ENCODE assay signal across 19 cellular contexts in genomic region chrX:40021647-40022046, GRCh38.
DNase-seq lines count a peak whose midpoint lies in the region; ATAC-seq and TF ChIP-seq lines count a peak whose summit lies in the region.
"Had no signal": no experiment of that assay in that cellular context is flagged by ENCODE, and none has a peak within 500 bp of the region (broad histone marks: within the 10 kb centered on the region; RNA-seq: fewer than 3 reads in every experiment).

No MANE protein-coding gene starts in this region.

- H3K27ac Mint-ChIP-seq in activated CD8-positive, alpha-beta T cell treated with anti-CD3 and anti-CD28 coated beads for 36 hours, result no peak overlapping the region
- H3K27ac Mint-ChIP-seq in activated CD8-positive, alpha-beta T cell treated with anti-CD3 and anti-CD28 coated beads, Interleukin-2, amount 10 ng/mL, durations not matched to agents 7 days and 5 days, result no peak overlapping the region

- no peaks in the 10 kb centered on the region for H3K9me3 Mint-ChIP-seq in activated CD8-positive, alpha-beta T cell treated with anti-CD3 and anti-CD28 coated beads for 36 hours
- H3K9me3 Mint-ChIP-seq in activated CD8-positive, alpha-beta T cell treated with anti-CD3 and anti-CD28 coated beads, Interleukin-2, amount 10 ng/mL, durations not matched to agents 7 days and 5 days (ENCODE audit: insufficient read depth), result no peaks in the 10 kb centered on the region

- no peak for TF ChIP-seq CTCF in activated CD8-positive, alpha-beta T cell treated with anti-CD3 and anti-CD28 coated beads for 36 hours (IDR thresholded peaks at IDR 0.05)
- TF ChIP-seq CTCF in PC-3 (conservative IDR thresholded peaks at IDR 0.05; ENCODE audit: low read depth, low read length), result no peak

- CTCF ChIA-PET in activated CD8-positive, alpha-beta T cell treated with anti-CD3 and anti-CD28 coated beads for 36 hours (lab: Charles Lee), result interaction anchor here (1.4 kb wide), 1 partner anchor 291 kb away, joined by 3 read pairs; no protein-coding TSS in a partner anchor
- CTCF ChIA-PET in activated CD8-positive, alpha-beta T cell treated with anti-CD3 and anti-CD28 coated beads, Interleukin-2, amount 10 ng/mL, durations not matched to agents 7 days and 5 days (lab: Charles Lee), result interaction anchor here (0.9 to 1.3 kb wide), 2 partner anchors 8 to 36 kb away, joined by 3 read pairs; no protein-coding TSS in a partner anchor
- CTCF ChIA-PET in PC-3 (lab: Charles Lee), result no interaction called here

- no peaks in the 10 kb centered on the region for H3K36me3 Mint-ChIP-seq in activated CD8-positive, alpha-beta T cell treated with anti-CD3 and anti-CD28 coated beads for 36 hours (ENCODE audit: low read depth)
- H3K36me3 Mint-ChIP-seq in activated CD8-positive, alpha-beta T cell treated with anti-CD3 and anti-CD28 coated beads, Interleukin-2, amount 10 ng/mL, durations not matched to agents 7 days and 5 days (ENCODE audit: low read depth), result no peaks in the 10 kb centered on the region

- no peaks in the 10 kb centered on the region for H3K79me2 ChIP-seq in PC-3 (ENCODE audit: low read length)

- H3K27ac ChIP-seq in PC-3 (ENCODE audit: low read length), result no peak overlapping the region
- H3K27ac ChIP-seq: C4-2B had no signal

- intact Hi-C loops in activated CD8-positive, alpha-beta T cell treated with anti-CD3 and anti-CD28 coated beads for 36 hours (cut with micrococcal nuclease), result no loop called here
- intact Hi-C loops in PC-3 (cut with micrococcal nuclease), result no loop called here

- H2AFZ ChIP-seq in PC-3 (ENCODE audit: low read length), result no peak overlapping the region

- H3K36me3 ChIP-seq in PC-3 (ENCODE audit: low read depth, low read length), result no peaks in the 10 kb centered on the region

- no peak overlapping the region for H3K4me3 ChIP-seq in PC-3 (ENCODE audit: low read length)

- POLR2A ChIA-PET in activated CD8-positive, alpha-beta T cell treated with anti-CD3 and anti-CD28 coated beads for 36 hours (lab: Charles Lee), result interaction anchor here (1.0 kb wide), 1 partner anchor 8 kb away, joined by 3 read pairs; no protein-coding TSS in a partner anchor
- POLR2A ChIA-PET in activated CD8-positive, alpha-beta T cell treated with anti-CD3 and anti-CD28 coated beads, Interleukin-2, amount 10 ng/mL, durations not matched to agents 7 days and 5 days (lab: Charles Lee), result interaction anchor here (0.7 kb wide), 1 partner anchor 1698 kb away, joined by 3 read pairs; no protein-coding TSS in a partner anchor
- POLR2A ChIA-PET in PC-3 (lab: Charles Lee; ENCODE audit: unreplicated experiment), result no interaction called here

- no peaks in the 10 kb centered on the region for H3K27me3 ChIP-seq in PC-3 (ENCODE audit: low read length)

- H3K4me1 ChIP-seq in PC-3 (ENCODE audit: insufficient read depth, low read length), result no peaks in the 10 kb centered on the region

- ATAC-seq in activated CD8-positive, alpha-beta T cell treated with anti-CD3 and anti-CD28 coated beads for 36 hours, result peak; percentile 31
- no peak for ATAC-seq in activated CD8-positive, alpha-beta T cell treated with anti-CD3 and anti-CD28 coated beads, Interleukin-2, amount 10 ng/mL, durations not matched to agents 7 days and 5 days
- ATAC-seq in PC-3, result no peak
- peak; percentile 43 for ATAC-seq in esophagus mucosa
- ATAC-seq in SK-N-SH treated with all-trans-retinoic acid at 6 μM for 48 hours, result no peak
- ATAC-seq: HepG2 had no signal

- BruUV-seq in PC-3 (replicated peaks; lab: Mats Ljungman, UMichigan), result no TSS peak

- no peaks in the 10 kb centered on the region for H3F3A ChIP-seq in PC-3 (ENCODE audit: low read length, unreplicated experiment)

- no peaks in the 10 kb centered on the region for H3K9me2 ChIP-seq in PC-3 (replicated peaks; ENCODE audit: low read length)

- H3K4me1 Mint-ChIP-seq in activated CD8-positive, alpha-beta T cell treated with anti-CD3 and anti-CD28 coated beads for 36 hours (ENCODE audit: low read depth), result peaks cover 14% of the 10 kb centered on the region
- peaks cover 21% of the 10 kb centered on the region for H3K4me1 Mint-ChIP-seq in activated CD8-positive, alpha-beta T cell treated with anti-CD3 and anti-CD28 coated beads, Interleukin-2, amount 10 ng/mL, durations not matched to agents 7 days and 5 days (ENCODE audit: low read depth)

- no peak overlapping the region for H3K4me2 ChIP-seq in PC-3 (ENCODE audit: low read length)

- no peak for DNase-seq in activated CD8-positive, alpha-beta T cell treated with anti-CD3 and anti-CD28 coated beads for 36 hours
- no peak for DNase-seq in activated CD8-positive, alpha-beta T cell treated with anti-CD3 and anti-CD28 coated beads, Interleukin-2, amount 10 ng/mL, durations not matched to agents 7 days and 5 days
- DNase-seq in LHCN-M2 (ENCODE audit: low read depth) (peak; percentile 2), PC-3 (peak; percentile 3), HPDE6-E6E7 (ENCODE audit: extremely low spot score) (no peak)
- DNase-seq: ACHN, AML-193, KG1, NCI-H1092, NCI-H1436 treated with DMSO at 0.1 percent for 48 hours, NCI-H2029, NCI-H2171 treated with DMSO at 0.1 percent for 48 hours, NCI-H446 treated with DMSO at 0.1 percent for 48 hours, NCI-H69, Right ventricle myocardium superior had no signal

- H3K4me3 Mint-ChIP-seq in activated CD8-positive, alpha-beta T cell treated with anti-CD3 and anti-CD28 coated beads for 36 hours, result no peak overlapping the region
- H3K4me3 Mint-ChIP-seq in activated CD8-positive, alpha-beta T cell treated with anti-CD3 and anti-CD28 coated beads, Interleukin-2, amount 10 ng/mL, durations not matched to agents 7 days and 5 days, result no peak overlapping the region

- H3K9ac ChIP-seq in PC-3 (ENCODE audit: low read length), result no peak overlapping the region

- H3K9me3 ChIP-seq in PC-3 (ENCODE audit: low read length), result no peaks in the 10 kb centered on the region

- no peaks in the 10 kb centered on the region for H4K20me1 ChIP-seq in PC-3 (ENCODE audit: low read length)

- H3K27me3 Mint-ChIP-seq in activated CD8-positive, alpha-beta T cell treated with anti-CD3 and anti-CD28 coated beads for 36 hours, result no peaks in the 10 kb centered on the region
- no peaks in the 10 kb centered on the region for H3K27me3 Mint-ChIP-seq in activated CD8-positive, alpha-beta T cell treated with anti-CD3 and anti-CD28 coated beads, Interleukin-2, amount 10 ng/mL, durations not matched to agents 7 days and 5 days (ENCODE audit: low read depth)

TF ChIP-seq in SK-N-SH treated with all-trans-retinoic acid at 6 μM for 48 hours, 23 proteins besides CTCF, POLR2A, EP300 and RAD21:
- TF ChIP-seq RARB (CRISPR knock-in tag; IDR thresholded peaks at IDR 0.05) (no peak), TOX (CRISPR knock-in tag; IDR thresholded peaks at IDR 0.05; ENCODE audit: borderline replicate concordance) (no peak), ZFP3 (CRISPR knock-in tag; IDR thresholded peaks at IDR 0.05) (no peak), CSDC2 (CRISPR knock-in tag; IDR thresholded peaks at IDR 0.05) (no peak), ZNF565 (CRISPR knock-in tag; conservative IDR thresholded peaks at IDR 0.05; ENCODE audit: low read depth) (no peak), CSRNP3 (CRISPR knock-in tag; IDR thresholded peaks at IDR 0.05) (no peak), OSR1 (CRISPR knock-in tag; IDR thresholded peaks at IDR 0.05) (no peak), TCF4 (CRISPR knock-in tag; IDR thresholded peaks at IDR 0.05; ENCODE audit: borderline replicate concordance) (no peak), ZC3H10 (CRISPR knock-in tag; IDR thresholded peaks at IDR 0.05) (no peak), PATZ1 (CRISPR knock-in tag; IDR thresholded peaks at IDR 0.05; ENCODE audit: borderline replicate concordance) (no peak), SNAI2 (CRISPR knock-in tag; IDR thresholded peaks at IDR 0.05) (no peak)
TF ChIP-seq in SK-N-SH treated with all-trans-retinoic acid at 6 μM for 48 hours: peak in this region for 0.

Comparison
In these comparisons a context has a peak if more than half of its experiments do, and no peak if none do; other contexts are left out.
1. ATAC-seq: peak in activated CD8-positive, alpha-beta T cell treated with anti-CD3 and anti-CD28 coated beads for 36 hours (single experiment) and esophagus mucosa (single experiment); none in activated CD8-positive, alpha-beta T cell treated with anti-CD3 and anti-CD28 coated beads, Interleukin-2, amount 10 ng/mL, durations not matched to agents 7 days and 5 days (single experiment), PC-3 (single experiment) and SK-N-SH treated with all-trans-retinoic acid at 6 μM for 48 hours (single experiment).
2. DNase-seq: peak in LHCN-M2 (single experiment) and PC-3 (single experiment); none in activated CD8-positive, alpha-beta T cell treated with anti-CD3 and anti-CD28 coated beads for 36 hours (single experiment), activated CD8-positive, alpha-beta T cell treated with anti-CD3 and anti-CD28 coated beads, Interleukin-2, amount 10 ng/mL, durations not matched to agents 7 days and 5 days (single experiment) and HPDE6-E6E7 (single experiment).